In the genomic region with DNA sequence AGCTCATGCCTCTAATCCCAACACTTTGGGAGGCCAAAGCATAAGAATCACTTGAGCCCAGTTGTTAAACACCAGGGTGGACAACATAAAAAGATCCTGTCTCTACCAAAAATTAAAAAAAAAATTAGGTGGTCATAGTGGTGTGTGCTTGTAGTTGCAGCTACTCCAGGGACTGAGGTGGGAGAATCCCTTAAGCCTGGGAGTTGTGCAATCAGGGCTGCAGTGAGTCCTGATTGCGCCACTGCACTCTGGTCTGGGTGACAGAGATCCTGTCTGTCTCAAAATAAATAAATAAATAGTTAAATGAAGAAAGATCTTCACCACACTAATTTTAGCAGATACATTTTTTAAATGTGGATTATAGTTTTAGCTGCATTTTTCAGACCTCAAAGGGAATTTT, we compare ENCODE assay signal across 1 cellular context.
A peak's percentile ranks its signal among the peaks of the same experiment; 100 is the strongest.
TF ChIP-seq lines count a peak whose summit lies in the region.

No MANE protein-coding gene starts in this region.

TF ChIP-seq in HepG2, 621 proteins besides CTCF, POLR2A, EP300 and RAD21:
- TF ChIP-seq HNF4A (CRISPR knock-in tag; IDR thresholded peaks at IDR 0.05) (0 out of 2 replicates have a peak, but pooled peaks have one; percentile 35), KAT8 (CRISPR knock-in tag; IDR thresholded peaks at IDR 0.05) (no peak), MIXL1 (CRISPR knock-in tag; IDR thresholded peaks at IDR 0.05) (no peak), CEBPG (CRISPR knock-in tag; IDR thresholded peaks at IDR 0.05) (peak; percentile 89), CEBPB (IDR thresholded peaks at IDR 0.05; ENCODE audit: borderline replicate concordance, low read depth, low read length) (peak; percentile 94)
- TF ChIP-seq, protein P1, sequence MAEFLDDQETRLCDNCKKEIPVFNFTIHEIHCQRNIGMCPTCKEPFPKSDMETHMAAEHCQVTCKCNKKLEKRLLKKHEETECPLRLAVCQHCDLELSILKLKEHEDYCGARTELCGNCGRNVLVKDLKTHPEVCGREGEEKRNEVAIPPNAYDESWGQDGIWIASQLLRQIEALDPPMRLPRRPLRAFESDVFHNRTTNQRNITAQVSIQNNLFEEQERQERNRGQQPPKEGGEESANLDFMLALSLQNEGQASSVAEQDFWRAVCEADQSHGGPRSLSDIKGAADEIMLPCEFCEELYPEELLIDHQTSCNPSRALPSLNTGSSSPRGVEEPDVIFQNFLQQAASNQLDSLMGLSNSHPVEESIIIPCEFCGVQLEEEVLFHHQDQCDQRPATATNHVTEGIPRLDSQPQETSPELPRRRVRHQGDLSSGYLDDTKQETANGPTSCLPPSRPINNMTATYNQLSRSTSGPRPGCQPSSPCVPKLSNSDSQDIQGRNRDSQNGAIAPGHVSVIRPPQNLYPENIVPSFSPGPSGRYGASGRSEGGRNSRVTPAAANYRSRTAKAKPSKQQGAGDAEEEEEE (CRISPR knock-in tag; IDR thresholded peaks at IDR 0.05; ENCODE audit: borderline replicate concordance), result no peak
- TF ChIP-seq, protein P2, sequence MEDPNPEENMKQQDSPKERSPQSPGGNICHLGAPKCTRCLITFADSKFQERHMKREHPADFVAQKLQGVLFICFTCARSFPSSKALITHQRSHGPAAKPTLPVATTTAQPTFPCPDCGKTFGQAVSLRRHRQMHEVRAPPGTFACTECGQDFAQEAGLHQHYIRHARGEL (CRISPR knock-in tag; IDR thresholded peaks at IDR 0.05), result no peak
